In genomic region chr7:102175423-102176170, GRCh38 we compare ENCODE assay signal across 20 cellular contexts.
DNase-seq lines count a peak whose midpoint lies in the region; TF ChIP-seq lines count a peak whose summit lies in the region.
"Had no signal": no experiment of that assay in that cellular context is flagged by ENCODE, and none has a peak within 500 bp of the region (broad histone marks: within the 10 kb centered on the region; RNA-seq: fewer than 3 reads in every experiment).

No MANE protein-coding gene starts in this region.

- H3K9me3 Mint-ChIP-seq in osteocyte (ENCODE audit: unreplicated experiment): no peaks in the 10 kb centered on the region
- H3K9me3 Mint-ChIP-seq: activated naive CD8-positive, alpha-beta T cell treated with anti-CD3 and anti-CD28 coated beads, Interleukin-2, amount 10 ng/mL, durations not matched to agents 7 days and 5 days; activated T-helper 1 cell treated with anti-CD3 and anti-CD28 coated beads, Interleukin-12 subunit alpha, Interleukin-12 subunit beta, Interleukin-2, Interleukin-4 antibody, amounts not matched to agents 30 ng/mL and 10 ng/mL and 1 ng/mL, durations not matched to agents 14 hours and 24 hours and 36 hours; dendritic cell treated with granulocyte-macrophage colony-stimulating factor and Interleukin-4, amounts not matched to agents 40 ng/mL and 50 ng/mL, for 4 days had no signal

- no peaks in the 10 kb centered on the region for H3K36me3 ChIP-seq in prostate gland
- H3K36me3 ChIP-seq in vagina: peaks cover 0 to 31% of the 10 kb centered on the region in 2 donors
- H3K36me3 ChIP-seq: breast epithelium had no signal

- H3K4me3 ChIP-seq in prostate gland (no peak overlapping the region), vagina (no peak overlapping the region)
- H3K4me3 ChIP-seq: breast epithelium, skin epidermis, suprapubic skin had no signal

- no peaks in the 10 kb centered on the region for H3K4me1 ChIP-seq in prostate gland (replicated peaks)
- H3K4me1 ChIP-seq in vagina: peaks cover 6% of the 10 kb centered on the region
- H3K4me1 ChIP-seq: breast epithelium, suprapubic skin had no signal

- no peaks in the 10 kb centered on the region for H3K27me3 Mint-ChIP-seq in osteocyte (ENCODE audit: unreplicated experiment)
- H3K27me3 Mint-ChIP-seq: activated naive CD8-positive, alpha-beta T cell treated with anti-CD3 and anti-CD28 coated beads, Interleukin-2, amount 10 ng/mL, durations not matched to agents 7 days and 5 days; dendritic cell treated with granulocyte-macrophage colony-stimulating factor and Interleukin-4, amounts not matched to agents 40 ng/mL and 50 ng/mL, for 4 days had no signal

- TF ChIP-seq POLR2A in prostate gland (IDR thresholded peaks at IDR 0.05): no peak
- no peak for TF ChIP-seq POLR2A in vagina (IDR thresholded peaks at IDR 0.05)

- DNase-seq in anterior cingulate cortex (lab: John Stamatoyannopoulos, UW) (peak in 36 of 58 donors; percentile 2 to 62 (median 18)), prostate gland (ENCODE audit: low spot score) (peak; percentile 54), vagina (ENCODE audit: extremely low spot score in 2 of 2) (no peak), osteocyte (ENCODE audit: extremely low spot score, unreplicated experiment) (no peak)
- no peak for DNase-seq in activated naive CD4-positive, alpha-beta T cell treated with anti-CD3 and anti-CD28 coated beads, Interleukin-2, amount 50 U/mL, for 16 hours
- DNase-seq in stimulated activated CD4-positive, alpha-beta T cell treated with anti-CD3 and anti-CD28 coated beads, Interleukin-2, amount 100 ng/mL, for 48 hours: no peak
- DNase-seq: activated CD4-positive, CD25-positive, alpha-beta regulatory T cell treated with anti-CD3 and anti-CD28 coated beads, Interleukin-2, amount 50 U/mL, for 72 hours; activated naive CD8-positive, alpha-beta T cell treated with anti-CD3 and anti-CD28 coated beads, Interleukin-2, amount 10 ng/mL, durations not matched to agents 7 days and 5 days; AML-193; NCI-H1930; NCI-H446 treated with DMSO at 0.1 percent for 48 hours; SK-N-SH; stimulated activated CD4-positive, alpha-beta T cell treated with anti-CD3 and anti-CD28 coated beads, Interleukin-4, amount 100 ng/mL, for 1 hour; T-helper 9 cell had no signal

- H3K4me3 Mint-ChIP-seq in osteocyte (ENCODE audit: unreplicated experiment): no peak overlapping the region
- H3K4me3 Mint-ChIP-seq: activated naive CD8-positive, alpha-beta T cell treated with anti-CD3 and anti-CD28 coated beads, Interleukin-2, amount 10 ng/mL, durations not matched to agents 7 days and 5 days; activated T-helper 1 cell treated with anti-CD3 and anti-CD28 coated beads, Interleukin-12 subunit alpha, Interleukin-12 subunit beta, Interleukin-2, Interleukin-4 antibody, amounts not matched to agents 30 ng/mL and 10 ng/mL and 1 ng/mL, durations not matched to agents 14 hours and 24 hours and 36 hours; dendritic cell treated with granulocyte-macrophage colony-stimulating factor and Interleukin-4, amounts not matched to agents 40 ng/mL and 50 ng/mL, for 4 days had no signal

- 33% methylated on average over 24 of the region's 24 CpGs for WGBS in prostate gland

- H3K9me3 ChIP-seq in prostate gland: no peaks in the 10 kb centered on the region
- no peaks in the 10 kb centered on the region for H3K9me3 ChIP-seq in vagina
- H3K9me3 ChIP-seq: breast epithelium, SK-N-SH, suprapubic skin had no signal

- peaks cover 5% of the 10 kb centered on the region for H3K36me3 Mint-ChIP-seq in osteocyte (ENCODE audit: unreplicated experiment)
- H3K36me3 Mint-ChIP-seq: activated naive CD8-positive, alpha-beta T cell treated with anti-CD3 and anti-CD28 coated beads, Interleukin-2, amount 10 ng/mL, durations not matched to agents 7 days and 5 days had no signal

- H3K27ac ChIP-seq in layer of hippocampus (ENCODE audit: low read depth, low read length) (peak overlapping the region; percentile 57), prostate gland (peak overlapping the region; percentile 2 to 29), vagina (peak overlapping the region; percentile 59)
- H3K27ac ChIP-seq: breast epithelium, skin epidermis, suprapubic skin had no signal

- intact Hi-C loops in prostate gland (cut with DNase I) (no loop called here), vagina (cut with DNase I) (no loop called here)

- H3K27me3 ChIP-seq in layer of hippocampus (ENCODE audit: control insufficient read depth, insufficient read depth, low read length) (no peaks in the 10 kb centered on the region), prostate gland (replicated peaks; ENCODE audit: insufficient read depth) (no peaks in the 10 kb centered on the region), vagina (no peaks in the 10 kb centered on the region)
- H3K27me3 ChIP-seq: breast epithelium, suprapubic skin had no signal

- no peak overlapping the region for H3K27ac Mint-ChIP-seq in osteocyte (ENCODE audit: unreplicated experiment)
- H3K27ac Mint-ChIP-seq: activated naive CD8-positive, alpha-beta T cell treated with anti-CD3 and anti-CD28 coated beads, Interleukin-2, amount 10 ng/mL, durations not matched to agents 7 days and 5 days; activated T-helper 1 cell treated with anti-CD3 and anti-CD28 coated beads, Interleukin-12 subunit alpha, Interleukin-12 subunit beta, Interleukin-2, Interleukin-4 antibody, amounts not matched to agents 30 ng/mL and 10 ng/mL and 1 ng/mL, durations not matched to agents 14 hours and 24 hours and 36 hours; dendritic cell treated with granulocyte-macrophage colony-stimulating factor and Interleukin-4, amounts not matched to agents 40 ng/mL and 50 ng/mL, for 4 days had no signal

- peaks cover 2% of the 10 kb centered on the region for H3K4me1 Mint-ChIP-seq in osteocyte (ENCODE audit: unreplicated experiment)
- H3K4me1 Mint-ChIP-seq: activated naive CD8-positive, alpha-beta T cell treated with anti-CD3 and anti-CD28 coated beads, Interleukin-2, amount 10 ng/mL, durations not matched to agents 7 days and 5 days had no signal

- TF ChIP-seq CTCF in prostate gland (IDR thresholded peaks at IDR 0.05): no peak
- TF ChIP-seq CTCF in vagina (IDR thresholded peaks at IDR 0.05): no peak
- no peak for TF ChIP-seq CTCF in osteocyte (IDR thresholded peaks at IDR 0.05)

Comparison
In these comparisons a context has a peak if more than half of its experiments do, and no peak if none do; other contexts are left out.
1. DNase-seq: peak in anterior cingulate cortex (36 of 58) and prostate gland (single experiment); none in vagina (0 of 2), osteocyte (single experiment), activated naive CD4-positive, alpha-beta T cell treated with anti-CD3 and anti-CD28 coated beads, Interleukin-2, amount 50 U/mL, for 16 hours (single experiment) and stimulated activated CD4-positive, alpha-beta T cell treated with anti-CD3 and anti-CD28 coated beads, Interleukin-2, amount 100 ng/mL, for 48 hours (0 of 2).
2. Peak in every context shown above with its lines, with median percentiles within 50 percentile points of each other: H3K27ac ChIP-seq.